In the genomic region with DNA sequence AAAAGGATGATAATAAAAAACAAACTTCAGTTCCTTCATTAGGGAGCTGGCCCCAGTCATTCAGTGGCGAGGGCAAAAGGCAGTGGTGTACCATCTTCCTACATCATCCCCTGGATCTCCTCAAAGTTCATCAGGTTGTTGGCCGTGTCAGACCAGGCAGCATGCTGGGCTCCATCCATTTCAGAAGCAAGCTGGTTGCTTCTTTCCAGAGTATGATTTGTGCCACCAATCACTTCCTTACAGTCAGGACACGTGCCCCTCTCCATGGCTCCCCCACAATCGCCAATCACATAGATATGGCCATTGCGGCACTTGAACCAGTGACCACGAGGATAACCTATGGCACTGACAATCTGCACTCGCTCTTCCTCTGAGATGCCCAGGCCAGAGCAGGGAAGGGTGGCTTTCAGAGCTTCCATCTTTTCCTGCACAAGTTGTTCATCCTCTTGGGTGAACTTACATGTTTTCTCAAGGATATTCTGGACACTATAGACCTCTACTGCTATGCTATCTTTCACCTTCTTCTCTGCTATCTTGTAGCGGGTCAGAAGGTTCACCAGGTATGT, we compare ENCODE assay signal across 12 cellular contexts. TPM values are rescaled to one million over a fixed set of nuclear protein-coding genes. Genes with fewer than 3 reads are reported as not detected.
DNase-seq lines count a peak whose midpoint lies in the region; ATAC-seq and TF ChIP-seq lines count a peak whose summit lies in the region.
"Had no signal": no experiment of that assay in that cellular context is flagged by ENCODE, and none has a peak within 500 bp of the region (broad histone marks: within the 10 kb centered on the region; RNA-seq: fewer than 3 reads in every experiment).

No MANE protein-coding gene starts in this region.

- H3K9me3 Mint-ChIP-seq in activated naive CD8-positive, alpha-beta T cell (ENCODE audit: low read depth) = no peaks in the 10 kb centered on the region
- H3K9me3 Mint-ChIP-seq in activated naive CD8-positive, alpha-beta T cell treated with anti-CD3 and anti-CD28 coated beads, Interleukin-2, amount 50 U/mL, for 24 hours = no peaks in the 10 kb centered on the region
- H3K9me3 Mint-ChIP-seq in endodermal cell = no peaks in the 10 kb centered on the region
- H3K9me3 Mint-ChIP-seq in stimulated activated naive CD8-positive, alpha-beta T cell treated with anti-CD3 and anti-CD28 coated beads, Interleukin-15, amount 100 ng/mL, for 72 hours = no peaks in the 10 kb centered on the region

- POLR2A ChIA-PET in RWPE1 (lab: Yijun Ruan, JAX; ENCODE audit: low non-redundant PET) = no interaction called here

- CTCF ChIA-PET in RWPE1 (lab: Yijun Ruan, JAX) = interaction anchor here (0.5 to 3.2 kb wide), 9 partner anchors 11 to 231 kb away, joined by 3 to 22 read pairs (median 3); no protein-coding TSS in a partner anchor

- no peaks in the 10 kb centered on the region for H3K4me1 ChIP-seq in endodermal cell (ENCODE audit: control insufficient read depth, insufficient read depth, low read length)

- H3K4me3 ChIP-seq in endodermal cell (ENCODE audit: low read length) = no peak overlapping the region
- H3K4me3 ChIP-seq: vagina had no signal

- TF ChIP-seq CTCF in RWPE1 (conservative IDR thresholded peaks at IDR 0.05; ENCODE audit: low read depth) = no peak
- no peak for TF ChIP-seq CTCF in endodermal cell (conservative IDR thresholded peaks at IDR 0.05)

- H3K27ac Mint-ChIP-seq in activated naive CD8-positive, alpha-beta T cell = peak overlapping the region; percentile 73
- no peak overlapping the region for H3K27ac Mint-ChIP-seq in activated naive CD8-positive, alpha-beta T cell treated with anti-CD3 and anti-CD28 coated beads, Interleukin-2, amount 50 U/mL, for 24 hours
- peak overlapping the region; percentile 64 for H3K27ac Mint-ChIP-seq in endodermal cell
- H3K27ac Mint-ChIP-seq in stimulated activated naive CD8-positive, alpha-beta T cell treated with anti-CD3 and anti-CD28 coated beads, Interleukin-15, amount 100 ng/mL, for 72 hours = peak overlapping the region; percentile 72 to 96

- no peak overlapping the region for H3K9ac ChIP-seq in endodermal cell (ENCODE audit: extremely low read depth, low read length, poor library complexity, severe bottlenecking)

- no peak for DNase-seq in activated naive CD8-positive, alpha-beta T cell treated with anti-CD3 and anti-CD28 coated beads, Interleukin-2, amount 50 U/mL, for 24 hours
- DNase-seq in RWPE1 (ENCODE audit: low spot score) (no peak), endodermal cell (no peak), NCI-H748 treated with DMSO at 0.1 percent for 48 hours (lab: John Stamatoyannopoulos, UW) (no peak), GDM1 (lab: John Stamatoyannopoulos, UW) (no peak)
- DNase-seq in stimulated activated naive CD8-positive, alpha-beta T cell treated with anti-CD3 and anti-CD28 coated beads, Interleukin-15, amount 100 ng/mL, for 72 hours = no peak
- DNase-seq: NK-92 treated with Interleukin-12 subunit alpha and Interleukin-12 subunit beta, amount 100 ng/mL, for 24 hours; stimulated activated naive CD4-positive, alpha-beta T cell treated with Interleukin-2 at 50 U/mL for 16 hours had no signal

- peaks cover 96% of the 10 kb centered on the region for H3K36me3 ChIP-seq in endodermal cell (ENCODE audit: control insufficient read depth, insufficient read depth, low read length)

- ATAC-seq in activated naive CD8-positive, alpha-beta T cell treated with anti-CD3 and anti-CD28 coated beads, Interleukin-2, amount 50 U/mL, for 24 hours = no peak
- ATAC-seq in stimulated activated naive CD8-positive, alpha-beta T cell treated with anti-CD3 and anti-CD28 coated beads, Interleukin-15, amount 100 ng/mL, for 72 hours = no peak
- no peak for ATAC-seq in HG02610 (IDR thresholded peaks at IDR 0.05; ENCODE audit: unreplicated experiment)

- peaks cover 7% of the 10 kb centered on the region for H3K36me3 Mint-ChIP-seq in activated naive CD8-positive, alpha-beta T cell
- peaks cover 49% of the 10 kb centered on the region for H3K36me3 Mint-ChIP-seq in activated naive CD8-positive, alpha-beta T cell treated with anti-CD3 and anti-CD28 coated beads, Interleukin-2, amount 50 U/mL, for 24 hours (ENCODE audit: low read depth)
- H3K36me3 Mint-ChIP-seq in endodermal cell (ENCODE audit: low read depth) = peaks cover 57% of the 10 kb centered on the region

- no peaks in the 10 kb centered on the region for H3K9me3 ChIP-seq in endodermal cell (ENCODE audit: control insufficient read depth, low read length)
- H3K9me3 ChIP-seq: vagina had no signal

- H3K27me3 ChIP-seq in endodermal cell (ENCODE audit: control insufficient read depth, insufficient read depth, low read length, poor library complexity, severe bottlenecking) = no peaks in the 10 kb centered on the region
- H3K27me3 ChIP-seq: vagina had no signal

- 93 to 94% methylated on average over 8 of the region's 8 CpGs for WGBS in endodermal cell (ENCODE audit: insufficient coverage in 1 of 2, insufficient read length in 1 of 2), 2 experiments

- peaks cover 9% of the 10 kb centered on the region for H3K4me1 Mint-ChIP-seq in activated naive CD8-positive, alpha-beta T cell (ENCODE audit: low read depth)
- peaks cover 6% of the 10 kb centered on the region for H3K4me1 Mint-ChIP-seq in activated naive CD8-positive, alpha-beta T cell treated with anti-CD3 and anti-CD28 coated beads, Interleukin-2, amount 50 U/mL, for 24 hours
- H3K4me1 Mint-ChIP-seq in endodermal cell = no peaks in the 10 kb centered on the region
- H3K4me1 Mint-ChIP-seq in stimulated activated naive CD8-positive, alpha-beta T cell treated with anti-CD3 and anti-CD28 coated beads, Interleukin-15, amount 100 ng/mL, for 72 hours = peaks cover 5% of the 10 kb centered on the region

- no peak overlapping the region for H3K4me3 Mint-ChIP-seq in activated naive CD8-positive, alpha-beta T cell
- no peak overlapping the region for H3K4me3 Mint-ChIP-seq in activated naive CD8-positive, alpha-beta T cell treated with anti-CD3 and anti-CD28 coated beads, Interleukin-2, amount 50 U/mL, for 24 hours
- H3K4me3 Mint-ChIP-seq in endodermal cell = no peak overlapping the region
- H3K4me3 Mint-ChIP-seq in stimulated activated naive CD8-positive, alpha-beta T cell treated with anti-CD3 and anti-CD28 coated beads, Interleukin-15, amount 100 ng/mL, for 72 hours = no peak overlapping the region
- H3K4me3 Mint-ChIP-seq: activated CD8-positive, alpha-beta T cell treated with anti-CD3 and anti-CD28 coated beads, Interleukin-2, amount 10 ng/mL, durations not matched to agents 7 days and 5 days had no signal

- H3K27ac ChIP-seq in RWPE1 (peak overlapping the region; percentile 49), endodermal cell (ENCODE audit: low read depth, low read length) (no peak overlapping the region)
- H3K27ac ChIP-seq: vagina had no signal

- no peaks in the 10 kb centered on the region for H3K27me3 Mint-ChIP-seq in activated naive CD8-positive, alpha-beta T cell
- H3K27me3 Mint-ChIP-seq in activated naive CD8-positive, alpha-beta T cell treated with anti-CD3 and anti-CD28 coated beads, Interleukin-2, amount 50 U/mL, for 24 hours = no peaks in the 10 kb centered on the region
- no peaks in the 10 kb centered on the region for H3K27me3 Mint-ChIP-seq in endodermal cell (ENCODE audit: insufficient read depth)
- H3K27me3 Mint-ChIP-seq in stimulated activated naive CD8-positive, alpha-beta T cell treated with anti-CD3 and anti-CD28 coated beads, Interleukin-15, amount 100 ng/mL, for 72 hours = no peaks in the 10 kb centered on the region

RNA-seq across cellular contexts. Expression of a gene that starts 28.0 kb away (rescaled TPM):
- total RNA-seq in endodermal cell = 10 to 100 TPM; 40.4 to 45.2 TPM
- polyA plus RNA-seq in endodermal cell (2013, experiment 1 of 2) = 36.8 TPM
- 31.5 TPM for polyA plus RNA-seq in endodermal cell (2013, experiment 2 of 2)

RNA-seq across cellular contexts. Expression of a gene that starts 30.6 kb away (rescaled TPM):
- 1 to 10 TPM; 8.1 to 8.9 TPM for total RNA-seq in endodermal cell
- 6.7 TPM for polyA plus RNA-seq in endodermal cell (2013, experiment 1 of 2)
- 6.1 TPM for polyA plus RNA-seq in endodermal cell (2013, experiment 2 of 2)

RNA-seq across cellular contexts. Expression of a gene that starts 59.1 kb away (rescaled TPM):
- total RNA-seq in endodermal cell = 10 to 100 TPM; 90.2 to 95.5 TPM
- 85.0 TPM for polyA plus RNA-seq in endodermal cell (2013, experiment 1 of 2)
- polyA plus RNA-seq in endodermal cell (2013, experiment 2 of 2) = 80.5 TPM
